18 cellular contexts compared by ENCODE assay signal in the genomic region with DNA sequence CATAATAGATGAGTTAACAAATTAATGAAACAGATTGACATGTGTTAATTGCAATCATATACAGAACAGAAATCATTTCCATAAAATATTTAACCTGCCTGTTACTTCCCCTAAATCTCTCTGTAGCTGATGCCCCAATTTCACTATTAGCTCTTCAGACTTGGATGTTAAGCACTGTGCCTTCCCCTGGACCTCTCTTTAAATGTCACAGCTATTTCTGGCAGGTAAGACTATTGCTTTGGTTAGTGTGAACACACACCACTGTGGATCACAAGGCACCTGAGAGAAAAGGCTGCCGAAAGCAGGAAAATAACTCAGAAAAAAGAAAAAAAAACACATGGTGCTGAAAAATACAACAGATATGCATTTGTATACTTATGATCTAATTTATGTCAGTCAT.
DNase-seq lines count a peak whose midpoint lies in the region; ATAC-seq and TF ChIP-seq lines count a peak whose summit lies in the region.
"Had no signal": no experiment of that assay in that cellular context is flagged by ENCODE, and none has a peak within 500 bp of the region (broad histone marks: within the 10 kb centered on the region; RNA-seq: fewer than 3 reads in every experiment).

No MANE protein-coding gene starts in this region.

- H3K4me3 ChIP-seq in IMR-90 (ENCODE audit: insufficient read depth, low read depth, low read length) = no peak overlapping the region
- no peak overlapping the region for H3K4me3 ChIP-seq in SK-N-MC
- no peak overlapping the region for H3K4me3 ChIP-seq in heart left ventricle
- H3K4me3 ChIP-seq: A549 had no signal

- dilution Hi-C loops in IMR-90 (cut with HindIII; ENCODE audit: low sequenced_read_pairs, unreplicated experiment) = no loop called here

- no peak for TF ChIP-seq RAD21 in IMR-90 (IDR thresholded peaks at IDR 0.05; ENCODE audit: low read length)

- no CpG with 5 or more reads among the region's 1 CpG for WGBS in IMR-90 (ENCODE audit: extremely low coverage in 2 of 2, insufficient read length in 1 of 2), 2 experiments
- 51 to 59% (median 55%) methylated on average over 1 of the region's 1 CpG for WGBS in heart left ventricle, 4 donors

- H3K27me3 ChIP-seq in IMR-90 (ENCODE audit: control insufficient read depth, insufficient read depth, low read length) (no peaks in the 10 kb centered on the region), heart left ventricle (no peaks in the 10 kb centered on the region)
- H3K27me3 ChIP-seq: BE2C had no signal

- no peak overlapping the region for H3K4me2 ChIP-seq in IMR-90 (ENCODE audit: low read depth, low read length)
- H3K4me2 ChIP-seq: A549 had no signal

- BruUV-seq in IMR-90 (replicated peaks; lab: Mats Ljungman, UMichigan) = no TSS peak

- TF ChIP-seq POLR2A in IMR-90 (IDR thresholded peaks at IDR 0.05; ENCODE audit: low read depth, low read length) = no peak
- TF ChIP-seq POLR2A in heart left ventricle (IDR thresholded peaks at IDR 0.05) = no peak

- in situ Hi-C loops in IMR-90 (cut with MboI; ENCODE audit: low sequenced_read_pairs) = no loop called here

- no peak overlapping the region for H3K27ac ChIP-seq in IMR-90 (ENCODE audit: insufficient read depth, low read length)
- H3K27ac ChIP-seq in SK-N-MC = peak overlapping the region; percentile 87
- H3K27ac ChIP-seq in heart left ventricle = peak overlapping the region in 6 of 12 donors; percentile 39 to 64 (median 52)
- H3K27ac ChIP-seq: A549, C4-2B had no signal

- no peak overlapping the region for H3K18ac ChIP-seq in IMR-90 (ENCODE audit: low read depth, low read length)

- H3K79me1 ChIP-seq in IMR-90 (ENCODE audit: low read depth in 1 of 2, low read length in 2 of 2) = no peaks in the 10 kb centered on the region

- intact Hi-C loops in IMR-90 (cut with micrococcal nuclease) = no loop called here
- intact Hi-C loops in heart left ventricle (cut with DNase I) = no loop called here

- peaks cover 27% of the 10 kb centered on the region for H3K4me1 Mint-ChIP-seq in nephron progenitor cell

- H2BK20ac ChIP-seq in IMR-90 (ENCODE audit: low read depth, low read length) = no peak overlapping the region

- H3K36me3 ChIP-seq in IMR-90 (ENCODE audit: control insufficient read depth, insufficient read depth, low read length) = no peaks in the 10 kb centered on the region
- H3K36me3 ChIP-seq in SK-N-MC (ENCODE audit: insufficient read depth, low read length) = no peaks in the 10 kb centered on the region
- no peaks in the 10 kb centered on the region for H3K36me3 ChIP-seq in heart left ventricle
- H3K36me3 ChIP-seq: BE2C had no signal

- no peak for ATAC-seq in IMR-90 (ENCODE audit: low read depth)
- peak; percentile 82 to 97 (median 92) for ATAC-seq in heart left ventricle
- no peak for ATAC-seq in GM18870 (IDR thresholded peaks at IDR 0.05; ENCODE audit: unreplicated experiment)
- ATAC-seq: A549; CD8-positive, alpha-beta T cell; HepG2 had no signal

- H2AK9ac ChIP-seq in IMR-90 (replicated peaks; ENCODE audit: low read depth, low read length, poor library complexity) = no peak overlapping the region

- no peak overlapping the region for H2AK5ac ChIP-seq in IMR-90 (ENCODE audit: low read depth, low read length)

- no peak overlapping the region for H2AFZ ChIP-seq in IMR-90 (replicated peaks; ENCODE audit: low read length, poor library complexity)

- POLR2A ChIA-PET in IMR-90 (lab: Charles Lee; ENCODE audit: unreplicated experiment) = no interaction called here

- H3K4me1 ChIP-seq in IMR-90 (ENCODE audit: control insufficient read depth, insufficient read depth, low read length) = no peaks in the 10 kb centered on the region
- peaks cover 0 to 10% (median 0%) of the 10 kb centered on the region in 12 donors for H3K4me1 ChIP-seq in heart left ventricle
- H3K4me1 ChIP-seq: A549, BE2C had no signal

- H3K9ac ChIP-seq in IMR-90 (ENCODE audit: low read depth, low read length) (no peak overlapping the region), SK-N-MC (ENCODE audit: insufficient read length) (no peak overlapping the region)

- 0 out of 2 replicates have a peak overlapping the region, but pooled peaks have one; percentile 51 for H3K23ac ChIP-seq in IMR-90 (ENCODE audit: low read depth, low read length)

- no peak overlapping the region for H2BK15ac ChIP-seq in IMR-90 (ENCODE audit: low read depth, low read length)

- no peak overlapping the region for H4K5ac ChIP-seq in IMR-90 (ENCODE audit: low read depth, low read length)

- no peak overlapping the region for H2BK120ac ChIP-seq in IMR-90 (ENCODE audit: low read depth, low read length)

- no peaks in the 10 kb centered on the region for H3K27me3 Mint-ChIP-seq in nephron progenitor cell (ENCODE audit: low read depth, poor library complexity)

- no peak overlapping the region for H3K14ac ChIP-seq in IMR-90 (replicated peaks; ENCODE audit: low read depth, low read length)

- H3K36me3 Mint-ChIP-seq in nephron progenitor cell (ENCODE audit: low read depth) = peaks cover 17% of the 10 kb centered on the region
- H3K36me3 Mint-ChIP-seq: CD8-positive, alpha-beta T cell had no signal

- DNase-seq in IMR-90 (no peak), SK-N-MC (ENCODE audit: low read depth, low spot score) (no peak), heart left ventricle (no peak), nephron progenitor cell (no peak), activated T-cell treated with anti-CD3 and anti-CD28 coated beads for 4 hours (no peak), dedifferentiated amniotic fluid mesenchymal stem cell (ENCODE audit: extremely low spot score) (no peak)
- DNase-seq: BE2C; CD8-positive, alpha-beta T cell; COR-L47; DMS153; DND-41; GF-D8; HCEC 1CT; HFFc6 had no signal

- H3K9me3 Mint-ChIP-seq in nephron progenitor cell = peaks cover 3% of the 10 kb centered on the region
- H3K9me3 Mint-ChIP-seq: CD8-positive, alpha-beta T cell; HFFc6 had no signal

- H3K56ac ChIP-seq in IMR-90 (ENCODE audit: extremely low read depth, insufficient read depth, low read length) = 0 out of 2 replicates have a peak overlapping the region, but pooled peaks have one; percentile 11

- no peaks in the 10 kb centered on the region for H3K9me1 ChIP-seq in IMR-90 (ENCODE audit: insufficient read depth, low read length)

- H2BK5ac ChIP-seq in IMR-90 (ENCODE audit: low read depth, low read length, poor library complexity, severe bottlenecking) = no peak overlapping the region

- no peak overlapping the region for H4K91ac ChIP-seq in IMR-90 (ENCODE audit: insufficient read depth, low read depth, low read length)

- H3K27ac Mint-ChIP-seq in nephron progenitor cell = peak overlapping the region; percentile 33
- H3K27ac Mint-ChIP-seq: CD8-positive, alpha-beta T cell; HFFc6 had no signal

- no peak overlapping the region for H3K4me3 Mint-ChIP-seq in nephron progenitor cell
- H3K4me3 Mint-ChIP-seq: CD8-positive, alpha-beta T cell; HFFc6 had no signal

- H3K9me3 ChIP-seq in IMR-90 (ENCODE audit: control insufficient read depth, insufficient read depth, low read length) (no peaks in the 10 kb centered on the region), SK-N-MC (ENCODE audit: low read depth, low read length) (no peaks in the 10 kb centered on the region), heart left ventricle (no peaks in the 10 kb centered on the region)
- H3K9me3 ChIP-seq: A549, BE2C had no signal

- CTCF ChIA-PET in IMR-90 (lab: Yijun Ruan, JAX) = no interaction called here

- TF ChIP-seq CTCF in IMR-90 (conservative IDR thresholded peaks at IDR 0.05; ENCODE audit: low read depth, low read length) (no peak), heart left ventricle (IDR thresholded peaks at IDR 0.05) (no peak), nephron progenitor cell (IDR thresholded peaks at IDR 0.05) (no peak)

- H4K20me1 ChIP-seq in IMR-90 (ENCODE audit: insufficient read depth, low read length) = no peaks in the 10 kb centered on the region

- no peak overlapping the region for H4K8ac ChIP-seq in IMR-90 (ENCODE audit: low read depth in 2 of 2, low read length in 2 of 2)

- no peak overlapping the region for H3K4ac ChIP-seq in IMR-90 (ENCODE audit: low read depth, low read length)

TF ChIP-seq in IMR-90, 13 proteins besides CTCF, POLR2A, EP300 and RAD21:
- TF ChIP-seq MAZ (IDR thresholded peaks at IDR 0.05; ENCODE audit: borderline replicate concordance, low read depth, low read length) (no peak), NFE2L2 (IDR thresholded peaks at IDR 0.05; ENCODE audit: low read depth, low read length) (no peak), CEBPB (IDR thresholded peaks at IDR 0.05; ENCODE audit: low read depth, low read length) (no peak), MXI1 (IDR thresholded peaks at IDR 0.05; ENCODE audit: borderline replicate concordance, low read depth, low read length) (no peak)

Comparison
In these comparisons a context has a peak if more than half of its experiments do, and no peak if none do; other contexts are left out.
1. ATAC-seq: peak in heart left ventricle (4 of 4); none in IMR-90 (single experiment) and GM18870 (single experiment).